Comparison of ENCODE assay signal across 1 cellular context in the genomic region with DNA sequence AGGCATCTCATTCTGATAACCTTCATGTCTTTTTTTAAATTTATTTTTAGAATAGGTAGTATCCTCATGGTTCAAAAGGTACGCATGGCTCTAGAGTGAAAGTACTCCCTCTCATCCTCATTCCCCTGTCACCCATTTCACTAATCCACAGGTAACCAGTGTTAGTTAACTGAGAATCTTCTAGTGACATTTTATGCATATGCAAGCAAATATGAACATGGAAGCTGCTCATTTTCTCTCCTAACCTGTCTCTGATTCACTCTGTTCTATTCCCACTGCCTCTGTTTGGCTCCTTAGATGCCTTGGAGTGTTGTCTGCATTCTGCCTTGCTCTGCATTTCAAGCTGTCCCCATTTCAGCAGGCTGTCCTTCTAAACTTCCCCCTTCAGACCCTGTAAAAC.
TF ChIP-seq lines count a peak whose summit lies in the region.

No MANE protein-coding gene starts in this region.

TF ChIP-seq in IMR-90, 13 proteins besides CTCF, POLR2A, EP300 and RAD21:
- TF ChIP-seq MAFK (IDR thresholded peaks at IDR 0.05; ENCODE audit: low read depth, low read length) (peak; percentile 52; the same call in 1 of the 2 replicates), NFE2L2 (IDR thresholded peaks at IDR 0.05; ENCODE audit: low read depth, low read length) (no peak)
TF ChIP-seq in IMR-90: peak in this region for 1.
